ENCODE assay signal across 23 cellular contexts in the genomic region with DNA sequence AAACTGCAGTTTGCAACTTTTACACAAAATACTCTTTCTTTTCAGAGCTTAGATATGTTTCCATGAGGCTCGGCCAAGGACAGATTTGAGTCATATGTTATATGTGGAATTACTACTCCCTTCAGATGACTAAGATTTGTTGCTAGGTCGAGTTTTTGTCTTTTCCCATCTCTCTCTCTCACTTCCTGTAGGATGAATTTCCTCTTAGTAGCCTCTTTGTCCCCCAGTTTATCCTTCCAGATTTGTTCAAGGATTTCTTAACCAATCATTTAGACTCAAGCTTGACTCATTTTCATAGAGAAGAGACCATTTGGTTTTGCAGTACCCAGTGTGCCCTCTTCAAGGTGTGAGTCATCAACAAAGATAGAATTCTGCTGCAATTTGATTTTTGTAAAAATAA.
DNase-seq lines count a peak whose midpoint lies in the region; ATAC-seq, FAIRE-seq and TF ChIP-seq lines count a peak whose summit lies in the region.
"Had no signal": no experiment of that assay in that cellular context is flagged by ENCODE, and none has a peak within 500 bp of the region (broad histone marks: within the 10 kb centered on the region; RNA-seq: fewer than 3 reads in every experiment).

No MANE protein-coding gene starts in this region.

- H3K36me3 ChIP-seq in PC-3 (ENCODE audit: low read depth, low read length) (no peaks in the 10 kb centered on the region), vagina (no peaks in the 10 kb centered on the region)
- H3K36me3 ChIP-seq: upper lobe of left lung had no signal

- no peaks in the 10 kb centered on the region for H3K36me3 Mint-ChIP-seq in activated T-cell treated with anti-CD3 and anti-CD28 coated beads, Interleukin-2, amount 50 U/mL, for 24 hours (ENCODE audit: low read depth)
- H3K36me3 Mint-ChIP-seq: naive thymus-derived CD4-positive, alpha-beta T cell had no signal

- no peaks in the 10 kb centered on the region for H3K9me3 ChIP-seq in PC-3 (ENCODE audit: low read length)
- H3K9me3 ChIP-seq in vagina, result no peaks in the 10 kb centered on the region
- H3K9me3 ChIP-seq: A549, upper lobe of left lung had no signal

- H3K4me1 Mint-ChIP-seq in activated T-cell treated with anti-CD3 and anti-CD28 coated beads, Interleukin-2, amount 50 U/mL, for 24 hours (ENCODE audit: low read depth), result peaks cover 12% of the 10 kb centered on the region
- H3K4me1 Mint-ChIP-seq: activated B cell treated with CpG ODN at 0.5 μM for 24 hours; naive thymus-derived CD4-positive, alpha-beta T cell had no signal

- H3K27ac ChIP-seq in PC-3 (ENCODE audit: low read length) (no peak overlapping the region), vagina (no peak overlapping the region)
- H3K27ac ChIP-seq: A549, PC-9, upper lobe of left lung had no signal

- BruUV-seq in PC-3 (replicated peaks; lab: Mats Ljungman, UMichigan), result no TSS peak

- no peaks in the 10 kb centered on the region for H3K9me2 ChIP-seq in PC-3 (replicated peaks; ENCODE audit: low read length)

- no peak overlapping the region for H3K4me2 ChIP-seq in PC-3 (ENCODE audit: low read length)
- H3K4me2 ChIP-seq: A549, PC-9 had no signal

- intact Hi-C loops in PC-3 (cut with micrococcal nuclease) (no loop called here), vagina (cut with DNase I) (no loop called here)

- H3K9me3 Mint-ChIP-seq in activated T-cell treated with anti-CD3 and anti-CD28 coated beads, Interleukin-2, amount 50 U/mL, for 24 hours, result no peaks in the 10 kb centered on the region
- H3K9me3 Mint-ChIP-seq: activated B cell treated with CpG ODN at 0.5 μM for 24 hours; stimulated activated naive CD8-positive, alpha-beta T cell treated with anti-CD3 and anti-CD28 coated beads, Interleukin-15, Interleukin-2, amounts not matched to agents 100 ng/mL and 50 ng/mL, for 24 hours had no signal

- no peaks in the 10 kb centered on the region for H3F3A ChIP-seq in PC-3 (ENCODE audit: low read length, unreplicated experiment)

- POLR2A ChIA-PET in PC-3 (lab: Charles Lee; ENCODE audit: unreplicated experiment), result no interaction called here

- no peak; the same call in 1 of the 2 replicates for ATAC-seq in PC-3
- ATAC-seq: A549; naive thymus-derived CD4-positive, alpha-beta T cell had no signal

- no peaks in the 10 kb centered on the region for H3K79me2 ChIP-seq in PC-3 (ENCODE audit: low read length)

- peaks cover 25% of the 10 kb centered on the region for H3K27me3 Mint-ChIP-seq in activated T-cell treated with anti-CD3 and anti-CD28 coated beads, Interleukin-2, amount 50 U/mL, for 24 hours
- H3K27me3 Mint-ChIP-seq: naive thymus-derived CD4-positive, alpha-beta T cell; stimulated activated naive CD8-positive, alpha-beta T cell treated with anti-CD3 and anti-CD28 coated beads, Interleukin-15, Interleukin-2, amounts not matched to agents 100 ng/mL and 50 ng/mL, for 24 hours had no signal

- H3K9ac ChIP-seq in PC-3 (ENCODE audit: low read length), result no peak overlapping the region

- no peaks in the 10 kb centered on the region for H4K20me1 ChIP-seq in PC-3 (ENCODE audit: low read length)

- H3K4me3 Mint-ChIP-seq in activated T-cell treated with anti-CD3 and anti-CD28 coated beads, Interleukin-2, amount 50 U/mL, for 24 hours, result no peak overlapping the region
- H3K4me3 Mint-ChIP-seq: activated B cell treated with CpG ODN at 0.5 μM for 24 hours; endodermal cell; naive thymus-derived CD4-positive, alpha-beta T cell; stimulated activated naive CD8-positive, alpha-beta T cell treated with anti-CD3 and anti-CD28 coated beads, Interleukin-15, Interleukin-2, amounts not matched to agents 100 ng/mL and 50 ng/mL, for 24 hours had no signal

- peak overlapping the region; percentile 71 for H3K27ac Mint-ChIP-seq in activated T-cell treated with anti-CD3 and anti-CD28 coated beads, Interleukin-2, amount 50 U/mL, for 24 hours
- H3K27ac Mint-ChIP-seq: activated B cell treated with CpG ODN at 0.5 μM for 24 hours; endodermal cell; naive thymus-derived CD4-positive, alpha-beta T cell had no signal

- CTCF ChIA-PET in PC-3 (lab: Charles Lee), result no interaction called here

- no peak overlapping the region for H2AFZ ChIP-seq in PC-3 (ENCODE audit: low read length)
- H2AFZ ChIP-seq: PC-9 had no signal

- no peak for TF ChIP-seq CTCF in PC-3 (conservative IDR thresholded peaks at IDR 0.05; ENCODE audit: low read depth, low read length)
- TF ChIP-seq CTCF in epithelial cell of esophagus (IDR thresholded peaks at IDR 0.05; ENCODE audit: insufficient read depth, low read depth, low read length, missing control alignments), result no peak
- TF ChIP-seq CTCF in vagina (IDR thresholded peaks at IDR 0.05), result no peak

- no peak for FAIRE-seq in frontal cortex (lab: Jason Lieb, UNC)
- FAIRE-seq: A549, colon, GM12891 had no signal

- no peak for DNase-seq in activated T-cell treated with anti-CD3 and anti-CD28 coated beads, Interleukin-2, amount 50 U/mL, for 24 hours
- DNase-seq in activated T-cell treated with anti-CD3 and anti-CD28 coated beads, Interleukin-2, amount 50 U/mL, for 48 hours, result no peak
- peak; percentile 43 for DNase-seq in PC-3
- DNase-seq in epithelial cell of esophagus (ENCODE audit: low read depth), result peak; percentile 4
- peak; percentile 21 for DNase-seq in stromal cell of bone marrow (ENCODE audit: low read depth)
- DNase-seq in vagina (ENCODE audit: extremely low spot score in 2 of 2), result no peak
- DNase-seq in frontal cortex (ENCODE audit: low spot score in 2 of 2), result no peak
- no peak for DNase-seq in activated CD8-positive, alpha-beta memory T cell treated with anti-CD3 and anti-CD28 coated beads, Interleukin-2, amount 50 U/mL, for 48 hours
- DNase-seq: activated B cell treated with CpG ODN at 0.5 μM for 24 hours; aorta; DMS 273 treated with DMSO at 0.1 percent for 48 hours; endodermal cell; mesendoderm; naive thymus-derived CD4-positive, alpha-beta T cell; NCI-H1436; NCI-H2171; PC-9; stimulated activated CD4-positive, alpha-beta T cell treated with anti-CD3 and anti-CD28 coated beads, Interleukin-1b, Interleukin-23, amount 100 ng/mL, for 48 hours; upper lobe of left lung had no signal

- no peak overlapping the region for H3K4me3 ChIP-seq in PC-3 (ENCODE audit: low read length)
- no peak overlapping the region for H3K4me3 ChIP-seq in epithelial cell of esophagus (ENCODE audit: low read length)
- no peak overlapping the region for H3K4me3 ChIP-seq in vagina
- H3K4me3 ChIP-seq: A549, PC-9, upper lobe of left lung had no signal

- H3K27me3 ChIP-seq in PC-3 (ENCODE audit: low read length) (no peaks in the 10 kb centered on the region), vagina (no peaks in the 10 kb centered on the region)
- H3K27me3 ChIP-seq: upper lobe of left lung had no signal

- H3K4me1 ChIP-seq in PC-3 (ENCODE audit: insufficient read depth, low read length) (no peaks in the 10 kb centered on the region), vagina (no peaks in the 10 kb centered on the region)
- H3K4me1 ChIP-seq: A549, upper lobe of left lung had no signal

- no peak for TF ChIP-seq POLR2A in vagina (IDR thresholded peaks at IDR 0.05)

Comparison
In these comparisons a context has a peak if more than half of its experiments do, and no peak if none do; other contexts are left out.
1. DNase-seq: peak in PC-3 (single experiment), epithelial cell of esophagus (single experiment) and stromal cell of bone marrow (single experiment); none in activated T-cell treated with anti-CD3 and anti-CD28 coated beads, Interleukin-2, amount 50 U/mL, for 24 hours (single experiment), activated T-cell treated with anti-CD3 and anti-CD28 coated beads, Interleukin-2, amount 50 U/mL, for 48 hours (0 of 2), vagina (0 of 2), frontal cortex (0 of 2) and activated CD8-positive, alpha-beta memory T cell treated with anti-CD3 and anti-CD28 coated beads, Interleukin-2, amount 50 U/mL, for 48 hours (single experiment).